In the genomic region with DNA sequence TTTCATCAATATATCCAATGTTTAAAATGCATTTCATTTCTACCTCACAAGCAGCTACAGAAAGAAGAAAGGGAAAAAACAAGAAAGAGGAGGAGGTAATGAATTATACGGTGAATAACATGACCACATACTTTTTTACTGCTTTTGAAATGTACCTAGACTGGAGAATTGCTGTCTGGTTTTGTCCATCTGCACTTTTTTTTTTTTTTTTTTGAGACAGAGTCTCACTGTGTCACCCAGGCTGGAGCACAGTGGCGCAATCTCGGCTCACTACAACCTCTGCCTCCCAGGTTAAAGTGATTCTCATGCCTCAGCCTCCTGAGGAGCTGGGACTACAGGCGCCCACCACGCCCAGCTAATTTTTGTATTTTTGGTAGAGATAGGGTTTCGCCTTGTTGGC, we compare ENCODE assay signal across 7 cellular contexts. TPM values are rescaled to one million over a fixed set of nuclear protein-coding genes. Genes with fewer than 3 reads are reported as not detected.
DNase-seq lines count a peak whose midpoint lies in the region; ATAC-seq and TF ChIP-seq lines count a peak whose summit lies in the region.
"Not testable (repeated sequence)": the region's sequence is repeated elsewhere in the genome, so short reads cannot be mapped to it uniquely, and the experiment has no call there.

No MANE protein-coding gene starts in this region.

- peak overlapping the region; percentile 15 for H3K4me3 Mint-ChIP-seq in T-helper 17 cell
- not testable (repeated sequence) for H3K4me3 Mint-ChIP-seq in activated CD8-positive, alpha-beta T cell treated with anti-CD3 and anti-CD28 coated beads, Interleukin-2, amount 10 ng/mL, durations not matched to agents 7 days and 5 days; MCF 10A (ENCODE audit: unreplicated experiment)

- CTCF ChIA-PET in activated CD8-positive, alpha-beta T cell treated with anti-CD3 and anti-CD28 coated beads, Interleukin-2, amount 10 ng/mL, durations not matched to agents 7 days and 5 days (lab: Charles Lee): not testable (repeated sequence)
- CTCF ChIA-PET in MCF 10A (lab: Yijun Ruan, JAX): interaction anchor here (0.6 kb wide), 2 partner anchors 92 to 197 kb away, joined by 5 read pairs; no protein-coding TSS in a partner anchor

- TF ChIP-seq CTCF in MCF 10A (IDR thresholded peaks at IDR 0.05; ENCODE audit: unreplicated experiment): not testable (repeated sequence)

- peak overlapping the region; percentile 75 for H3K27ac Mint-ChIP-seq in T-helper 17 cell
- H3K27ac Mint-ChIP-seq in activated CD8-positive, alpha-beta T cell treated with anti-CD3 and anti-CD28 coated beads, Interleukin-2, amount 10 ng/mL, durations not matched to agents 7 days and 5 days; MCF 10A (ENCODE audit: low read depth, unreplicated experiment): not testable (repeated sequence)

- peak; percentile 88 for DNase-seq in HT1080 (ENCODE audit: low read depth)
- DNase-seq in T-helper 17 cell; activated CD8-positive, alpha-beta T cell treated with anti-CD3 and anti-CD28 coated beads, Interleukin-2, amount 10 ng/mL, durations not matched to agents 7 days and 5 days: not testable (repeated sequence)
- peak; percentile 37 for DNase-seq in activated naive CD4-positive, alpha-beta T cell treated with anti-CD3 and anti-CD28 coated beads, Interleukin-2, amount 50 U/mL, for 16 hours
- DNase-seq in MCF 10A (ENCODE audit: unreplicated experiment): peak; percentile 25
- DNase-seq in kidney glomerular epithelial cell (lab: John Stamatoyannopoulos, UW): peak; percentile 28
- DNase-seq in stimulated activated CD4-positive, alpha-beta T cell treated with anti-CD3 and anti-CD28 coated beads, Interleukin-15, amount 100 ng/mL, for 24 hours: peak; percentile 58

- H3K9me3 ChIP-seq in T-helper 17 cell (ENCODE audit: control insufficient read depth, low read length, poor library complexity, severe bottlenecking): not testable (repeated sequence)

- POLR2A ChIA-PET in activated CD8-positive, alpha-beta T cell treated with anti-CD3 and anti-CD28 coated beads, Interleukin-2, amount 10 ng/mL, durations not matched to agents 7 days and 5 days (lab: Charles Lee); MCF 10A (lab: Yijun Ruan, JAX): not testable (repeated sequence)

- peak; percentile 32 for ATAC-seq in T-helper 17 cell
- peak; percentile 42 for ATAC-seq in activated CD8-positive, alpha-beta T cell treated with anti-CD3 and anti-CD28 coated beads, Interleukin-2, amount 10 ng/mL, durations not matched to agents 7 days and 5 days

- H3K4me1 Mint-ChIP-seq in T-helper 17 cell: peaks cover 61% of the 10 kb centered on the region
- H3K4me1 Mint-ChIP-seq in activated CD8-positive, alpha-beta T cell treated with anti-CD3 and anti-CD28 coated beads, Interleukin-2, amount 10 ng/mL, durations not matched to agents 7 days and 5 days (ENCODE audit: low read depth): peaks cover 51% of the 10 kb centered on the region
- peaks cover 18% of the 10 kb centered on the region for H3K4me1 Mint-ChIP-seq in MCF 10A (ENCODE audit: insufficient read depth, unreplicated experiment)

- not testable (repeated sequence) for H3K9me3 Mint-ChIP-seq in activated CD8-positive, alpha-beta T cell treated with anti-CD3 and anti-CD28 coated beads, Interleukin-2, amount 10 ng/mL, durations not matched to agents 7 days and 5 days (ENCODE audit: insufficient read depth); MCF 10A (ENCODE audit: unreplicated experiment)

- intact Hi-C loops in MCF 10A (cut with micrococcal nuclease): not testable (repeated sequence)

- not testable (repeated sequence) for BruUV-seq in MCF 10A (replicated peaks; lab: Mats Ljungman, UMichigan)

- H3K27me3 Mint-ChIP-seq in T-helper 17 cell; activated CD8-positive, alpha-beta T cell treated with anti-CD3 and anti-CD28 coated beads, Interleukin-2, amount 10 ng/mL, durations not matched to agents 7 days and 5 days (ENCODE audit: low read depth): not testable (repeated sequence)
- peaks cover 30% of the 10 kb centered on the region for H3K27me3 Mint-ChIP-seq in MCF 10A (ENCODE audit: insufficient read depth, unreplicated experiment)

- H3K36me3 Mint-ChIP-seq in T-helper 17 cell (ENCODE audit: low read depth); activated CD8-positive, alpha-beta T cell treated with anti-CD3 and anti-CD28 coated beads, Interleukin-2, amount 10 ng/mL, durations not matched to agents 7 days and 5 days (ENCODE audit: low read depth); MCF 10A (ENCODE audit: insufficient read depth, unreplicated experiment): not testable (repeated sequence)

RNA-seq across cellular contexts. Expression of a gene that starts 58.4 kb away (rescaled TPM):
- total RNA-seq in HT1080 (2014; rRNA removed; shearing (Covaris generic)): 6.4 and 6.6 TPM in 2 replicates
- polyA plus RNA-seq in HT1080 (2015; cell fraction: cytosol; rRNA removed): 4.7 and 5.7 TPM in 2 replicates
- polyA plus RNA-seq in HT1080 (2015; cell fraction: nucleus; rRNA removed): 6.0 and 7.5 TPM in 2 replicates
- total RNA-seq in T-helper 17 cell: 10 to 100 TPM; 21.3 to 32.3 TPM
- 10 to 100 TPM; 10.0 to 11.6 TPM for total RNA-seq in activated CD8-positive, alpha-beta T cell treated with anti-CD3 and anti-CD28 coated beads, Interleukin-2, amount 10 ng/mL, durations not matched to agents 7 days and 5 days
- total RNA-seq in MCF 10A (2022): not detected in 2 replicates
